1 cellular context compared by ENCODE assay signal in genomic region chr12:124867389-124867930, GRCh38.
A peak's percentile ranks its signal among the peaks of the same experiment; 100 is the strongest.
TF ChIP-seq lines count a peak whose summit lies in the region.

No MANE protein-coding gene starts in this region.

TF ChIP-seq in K562, 482 proteins besides CTCF, POLR2A, EP300 and RAD21 (continued from another document and continues in another):
- TF ChIP-seq ARID4B (CRISPR knock-in tag; IDR thresholded peaks at IDR 0.05) (peak; percentile 26; the same call in 1 of the 2 replicates), ZNF785 (CRISPR knock-in tag; IDR thresholded peaks at IDR 0.05) (no peak), GATA2 (CRISPR knock-in tag; IDR thresholded peaks at IDR 0.05) (no peak), CCNT2 (IDR thresholded peaks at IDR 0.05; ENCODE audit: borderline replicate concordance, extremely low read depth, insufficient read length, low read depth, low read length) (no peak), SMARCC2 (IDR thresholded peaks at IDR 0.05; ENCODE audit: low read depth) (peak; percentile 72), FUS (optimal IDR thresholded peaks at IDR 0.05; ENCODE audit: low read depth, low read length) (no peak), TARDBP (IDR thresholded peaks at IDR 0.05) (no peak), ZNF431 (CRISPR knock-in tag; IDR thresholded peaks at IDR 0.05) (no peak), TCF15 (CRISPR knock-in tag; IDR thresholded peaks at IDR 0.05) (peak; percentile 83), NCOA1 (IDR thresholded peaks at IDR 0.05; ENCODE audit: low read depth) (no peak), HOXB6 (CRISPR knock-in tag; IDR thresholded peaks at IDR 0.05; ENCODE audit: borderline replicate concordance) (no peak), LARP7 (IDR thresholded peaks at IDR 0.05) (no peak), MYBL2 (IDR thresholded peaks at IDR 0.05; ENCODE audit: low read depth) (no peak), MYBL2 (CRISPR knock-in tag; IDR thresholded peaks at IDR 0.05; ENCODE audit: borderline replicate concordance) (no peak), ZNF76 (CRISPR knock-in tag; IDR thresholded peaks at IDR 0.05; ENCODE audit: borderline replicate concordance) (no peak), ZNF79 (CRISPR knock-in tag; IDR thresholded peaks at IDR 0.05; ENCODE audit: low read depth) (0 out of 2 replicates have a peak, but pooled peaks have one; percentile 47), ZNF224 (CRISPR knock-in tag; IDR thresholded peaks at IDR 0.05) (no peak), ZNF699 (CRISPR knock-in tag; IDR thresholded peaks at IDR 0.05; ENCODE audit: insufficient replicate concordance) (no peak), PCBP2 (IDR thresholded peaks at IDR 0.05; ENCODE audit: low read depth, low read length, poor library complexity, severe bottlenecking) (no peak), TAF15 (IDR thresholded peaks at IDR 0.05; ENCODE audit: low read depth, low read length) (no peak), HDAC6 (IDR thresholded peaks at IDR 0.05; ENCODE audit: low read depth, low read length) (no peak), JUN (IDR thresholded peaks at IDR 0.05; ENCODE audit: borderline replicate concordance, low read depth, low read length) (0 out of 2 replicates have a peak, but pooled peaks have one; percentile 53), JUN (CRISPR knock-in tag; IDR thresholded peaks at IDR 0.05; ENCODE audit: borderline replicate concordance) (no peak), HDAC3 (IDR thresholded peaks at IDR 0.05; ENCODE audit: borderline replicate concordance, partially characterized antibody) (no peak), ZNF644 (tag; IDR thresholded peaks at IDR 0.05; ENCODE audit: low read depth) (no peak; the same call in 1 of the 2 replicates), ZNF518B (CRISPR knock-in tag; IDR thresholded peaks at IDR 0.05) (no peak), ATF7 (IDR thresholded peaks at IDR 0.05) (0 out of 2 replicates have a peak, but pooled peaks have one; percentile 50), NCOA2 (IDR thresholded peaks at IDR 0.05; ENCODE audit: partially characterized antibody in 2 of 2) (no peak), ZNF239 (CRISPR knock-in tag; IDR thresholded peaks at IDR 0.05) (no peak), ZNF197 (CRISPR knock-in tag; IDR thresholded peaks at IDR 0.05; ENCODE audit: low read depth) (no peak), SRSF1 (IDR thresholded peaks at IDR 0.05; ENCODE audit: low read depth, low read length) (no peak), ELF4 (CRISPR knock-in tag; IDR thresholded peaks at IDR 0.05) (0 out of 2 replicates have a peak, but pooled peaks have one; percentile 15), SAP30 (IDR thresholded peaks at IDR 0.05; ENCODE audit: borderline replicate concordance, insufficient read depth, low read depth, low read length, poor library complexity, severe bottlenecking) (no peak), PHF21A (IDR thresholded peaks at IDR 0.05; ENCODE audit: borderline replicate concordance, low read depth) (no peak), USF1 (CRISPR knock-in tag; IDR thresholded peaks at IDR 0.05) (no peak), BCLAF1 (IDR thresholded peaks at IDR 0.05; ENCODE audit: borderline replicate concordance in 1 of 2, control insufficient read depth in 1 of 2, low read depth in 2 of 2, low read length in 1 of 2) (no peak), DLX4 (CRISPR knock-in tag; IDR thresholded peaks at IDR 0.05) (no peak), RFX7 (CRISPR knock-in tag; IDR thresholded peaks at IDR 0.05) (no peak), NFIX (CRISPR knock-in tag; IDR thresholded peaks at IDR 0.05; ENCODE audit: low read depth) (no peak), SMAD2 (IDR thresholded peaks at IDR 0.05; ENCODE audit: low read depth, low read length) (no peak), ZNF778 (CRISPR knock-in tag; IDR thresholded peaks at IDR 0.05) (no peak), KDM2B (CRISPR knock-in tag; IDR thresholded peaks at IDR 0.05) (no peak), ZBTB17 (CRISPR knock-in tag; IDR thresholded peaks at IDR 0.05) (peak; percentile 41; the same call in 1 of the 2 replicates), KAT7 (CRISPR knock-in tag; IDR thresholded peaks at IDR 0.05; ENCODE audit: borderline replicate concordance) (no peak), ZNF318 (IDR thresholded peaks at IDR 0.05; ENCODE audit: borderline replicate concordance in 1 of 2, low read depth in 1 of 2) (peak in 1 of 2 experiments; percentile 77; a peak in 2 of 4 replicates)
